10 cellular contexts compared by ENCODE assay signal in genomic region chr5:131386779-131387178, GRCh38.
DNase-seq lines count a peak whose midpoint lies in the region; ATAC-seq and TF ChIP-seq lines count a peak whose summit lies in the region.
"Had no signal": no experiment of that assay in that cellular context is flagged by ENCODE, and none has a peak within 500 bp of the region (broad histone marks: within the 10 kb centered on the region; RNA-seq: fewer than 3 reads in every experiment).

No MANE protein-coding gene starts in this region.

- H3K36me3 ChIP-seq in HCT116 (ENCODE audit: control insufficient read depth in 1 of 2, insufficient read depth in 2 of 2, low read length in 2 of 2) (peaks cover 4% of the 10 kb centered on the region in 2 experiments; a peak in 2 of 4 replicates), gastrocnemius medialis (peaks cover 0 to 10% of the 10 kb centered on the region in 2 donors)

- no peaks in the 10 kb centered on the region for H4K20me1 ChIP-seq in HCT116 (ENCODE audit: insufficient read depth)

- H3K9me3 ChIP-seq in HCT116 (ENCODE audit: control insufficient read depth in 1 of 2, insufficient read depth in 1 of 2, low read depth in 1 of 2, low read length in 2 of 2) (no peaks in the 10 kb centered on the region), gastrocnemius medialis (no peaks in the 10 kb centered on the region)

- H3K27me3 Mint-ChIP-seq in activated CD4-positive, alpha-beta memory T cell treated with anti-CD3 and anti-CD28 coated beads, Interleukin-2, amount 10 ng/mL, durations not matched to agents 7 days and 5 days = no peaks in the 10 kb centered on the region

- peaks cover 73% of the 10 kb centered on the region for H3K36me3 Mint-ChIP-seq in activated CD4-positive, alpha-beta memory T cell treated with anti-CD3 and anti-CD28 coated beads, Interleukin-2, amount 10 ng/mL, durations not matched to agents 7 days and 5 days (ENCODE audit: low read depth)

- RAD21 ChIA-PET in HCT116 (lab: Charles Lee; ENCODE audit: low non-redundant PET in 1 of 2, low total read pairs in 2 of 2, uncharacterized antibody in 2 of 2, unreplicated experiment in 2 of 2) = no interaction called here

- no peak overlapping the region for H2AFZ ChIP-seq in HCT116 (ENCODE audit: low read depth, low read length, poor library complexity, severe bottlenecking)

- H3K27ac Mint-ChIP-seq in activated CD4-positive, alpha-beta memory T cell treated with anti-CD3 and anti-CD28 coated beads, Interleukin-2, amount 10 ng/mL, durations not matched to agents 7 days and 5 days = peak overlapping the region; percentile 52

- no peak for TF ChIP-seq CTCF in C4-2B (conservative IDR thresholded peaks at IDR 0.05)
- no peak for TF ChIP-seq CTCF in HCT116 (IDR thresholded peaks at IDR 0.05 in 2 of 3, conservative IDR thresholded peaks at IDR 0.05 in 1 of 3; ENCODE audit: borderline replicate concordance in 1 of 3, insufficient read depth in 1 of 3, low read depth in 2 of 3, low read length in 2 of 3)
- TF ChIP-seq CTCF in gastrocnemius medialis (IDR thresholded peaks at IDR 0.05 in 4 of 5, conservative IDR thresholded peaks at IDR 0.05 in 1 of 5) = no peak

- CTCF ChIA-PET in HCT116 (lab: Charles Lee) = no interaction called here
- CTCF ChIA-PET in activated CD4-positive, alpha-beta memory T cell treated with anti-CD3 and anti-CD28 coated beads, Interleukin-2, amount 10 ng/mL, durations not matched to agents 7 days and 5 days (lab: Charles Lee) = no interaction called here

- BruUV-seq in HCT116 (replicated peaks; lab: Mats Ljungman, UMichigan) = TSS peak; percentile 34

- in situ Hi-C loops in gastrocnemius medialis (cut with MboI; ENCODE audit: low sequenced_read_pairs in 4 of 4) = no loop called here

- H3K79me2 ChIP-seq in HCT116 (ENCODE audit: insufficient read depth, low read length) = no peaks in the 10 kb centered on the region; the same call in 1 of the 2 replicates

- TF ChIP-seq POLR2A in HCT116 (IDR thresholded peaks at IDR 0.05; ENCODE audit: borderline replicate concordance, extremely low read depth, insufficient read depth, insufficient read length) (no peak), gastrocnemius medialis (IDR thresholded peaks at IDR 0.05) (no peak)

- peaks cover 85% of the 10 kb centered on the region for H3K4me1 Mint-ChIP-seq in activated CD4-positive, alpha-beta memory T cell treated with anti-CD3 and anti-CD28 coated beads, Interleukin-2, amount 10 ng/mL, durations not matched to agents 7 days and 5 days

- no peaks in the 10 kb centered on the region for H3K9me2 ChIP-seq in HCT116 (ENCODE audit: insufficient read depth)

- H3K27me3 ChIP-seq in HCT116 (ENCODE audit: insufficient read depth, low read length) (no peaks in the 10 kb centered on the region), gastrocnemius medialis (no peaks in the 10 kb centered on the region)

- no peaks in the 10 kb centered on the region for H3K9me3 Mint-ChIP-seq in activated CD4-positive, alpha-beta memory T cell treated with anti-CD3 and anti-CD28 coated beads, Interleukin-2, amount 10 ng/mL, durations not matched to agents 7 days and 5 days

- peak overlapping the region; percentile 49 for H3K27ac ChIP-seq in C4-2B
- H3K27ac ChIP-seq in HCT116 (ENCODE audit: low read depth, low read length) = no peak overlapping the region
- no peak overlapping the region for H3K27ac ChIP-seq in gastrocnemius medialis

- H3K4me2 ChIP-seq in HCT116 (ENCODE audit: low read length) = no peak overlapping the region

- intact Hi-C loops in HCT116 (cut with micrococcal nuclease) (loop anchor here (10.0 kb wide), 1 partner anchor 1482 kb away; the partner anchor contains the start of gene CHSY3), gastrocnemius medialis (cut with DNase I; ENCODE audit: low total_unique reads) (no loop called here)

- POLR2A ChIA-PET in HCT116 (lab: Charles Lee) = no interaction called here
- POLR2A ChIA-PET in activated CD4-positive, alpha-beta memory T cell treated with anti-CD3 and anti-CD28 coated beads, Interleukin-2, amount 10 ng/mL, durations not matched to agents 7 days and 5 days (lab: Charles Lee) = interaction anchor here (0.7 to 10.9 kb wide), 2 partner anchors 12 to 122 kb away, joined by 3 to 234 read pairs; partner anchors contain the start of gene CDC42SE2

- H3K4me3 ChIP-seq in HCT116 (replicated peaks in 1 of 2; ENCODE audit: low read depth in 1 of 2, low read length in 2 of 2) = no peak overlapping the region
- no peak overlapping the region for H3K4me3 ChIP-seq in gastrocnemius medialis

- ATAC-seq in HCT116 (no peak), gastrocnemius medialis (no peak)

- no peak for DNase-seq in HCT116 (ENCODE audit: low read depth, low spot score)
- no peak for DNase-seq in activated CD4-positive, alpha-beta memory T cell treated with anti-CD3 and anti-CD28 coated beads, Interleukin-2, amount 10 ng/mL, durations not matched to agents 7 days and 5 days
- DNase-seq in left kidney (ENCODE audit: low read depth, low spot score) = peak; percentile 96
- no peak for DNase-seq in stimulated activated CD4-positive, alpha-beta T cell treated with anti-CD3 and anti-CD28 coated beads, Interleukin-4, amount 100 ng/mL, for 24 hours
- DNase-seq in mesenteric fat pad (ENCODE audit: low spot score) = no peak
- no peak for DNase-seq in gastrocnemius medialis
- no peak for DNase-seq in NOMO-1 (lab: John Stamatoyannopoulos, UW; ENCODE audit: unreplicated experiment in 2 of 2)
- DNase-seq: cerebellar nuclear complex, NCI-H1105 had no signal

- H3K4me3 Mint-ChIP-seq in activated CD4-positive, alpha-beta memory T cell treated with anti-CD3 and anti-CD28 coated beads, Interleukin-2, amount 10 ng/mL, durations not matched to agents 7 days and 5 days = no peak overlapping the region

- peaks cover 0 to 5% of the 10 kb centered on the region in 2 experiments; a peak in 1 of 4 replicates for H3K4me1 ChIP-seq in HCT116 (ENCODE audit: control insufficient read depth in 1 of 2, insufficient read depth in 2 of 2, low read length in 2 of 2)
- H3K4me1 ChIP-seq in gastrocnemius medialis = peaks cover 0 to 4% of the 10 kb centered on the region in 2 donors

- TF ChIP-seq RAD21 in HCT116 (IDR thresholded peaks at IDR 0.05; ENCODE audit: low read depth) = no peak

- no peak overlapping the region for H3K9ac ChIP-seq in HCT116 (ENCODE audit: low read length)

TF ChIP-seq in HCT116, 20 proteins besides CTCF, POLR2A, EP300 and RAD21 (continues in another document):
- no peak for TF ChIP-seq ZBTB33 (IDR thresholded peaks at IDR 0.05; ENCODE audit: extremely low read depth, insufficient replicate concordance, low read length)
- no peak for TF ChIP-seq JUND (IDR thresholded peaks at IDR 0.05)
- TF ChIP-seq SP1 (IDR thresholded peaks at IDR 0.05; ENCODE audit: low read depth) = no peak
- TF ChIP-seq FOSL1 (IDR thresholded peaks at IDR 0.05; ENCODE audit: low read depth) = no peak
- no peak for TF ChIP-seq ZNF274 (IDR thresholded peaks at IDR 0.05; ENCODE audit: low read depth, low read length)
- no peak for TF ChIP-seq TCF7L2 (IDR thresholded peaks at IDR 0.05; ENCODE audit: borderline replicate concordance, extremely low read depth, insufficient read depth, insufficient read length)
- TF ChIP-seq CBX3 (IDR thresholded peaks at IDR 0.05; ENCODE audit: low read depth) = no peak
- no peak for TF ChIP-seq EZH2 (IDR thresholded peaks at IDR 0.05)
- no peak for TF ChIP-seq EGR1 (IDR thresholded peaks at IDR 0.05; ENCODE audit: low read depth)
- TF ChIP-seq SRF (IDR thresholded peaks at IDR 0.05; ENCODE audit: low read depth) = no peak
- TF ChIP-seq POLR2AphosphoS5 (IDR thresholded peaks at IDR 0.05; ENCODE audit: low read depth, low read length) = no peak
- no peak for TF ChIP-seq SIN3A (IDR thresholded peaks at IDR 0.05; ENCODE audit: low read depth)
- no peak for TF ChIP-seq CEBPB (IDR thresholded peaks at IDR 0.05; ENCODE audit: low read depth)
- TF ChIP-seq ZFX (IDR thresholded peaks at IDR 0.05) = no peak
- TF ChIP-seq YY1 (IDR thresholded peaks at IDR 0.05; ENCODE audit: extremely low read depth, insufficient replicate concordance, low read depth, low read length) = no peak
- TF ChIP-seq ATF3 (IDR thresholded peaks at IDR 0.05) = no peak
